1 cellular context compared by ENCODE assay signal in the genomic region with DNA sequence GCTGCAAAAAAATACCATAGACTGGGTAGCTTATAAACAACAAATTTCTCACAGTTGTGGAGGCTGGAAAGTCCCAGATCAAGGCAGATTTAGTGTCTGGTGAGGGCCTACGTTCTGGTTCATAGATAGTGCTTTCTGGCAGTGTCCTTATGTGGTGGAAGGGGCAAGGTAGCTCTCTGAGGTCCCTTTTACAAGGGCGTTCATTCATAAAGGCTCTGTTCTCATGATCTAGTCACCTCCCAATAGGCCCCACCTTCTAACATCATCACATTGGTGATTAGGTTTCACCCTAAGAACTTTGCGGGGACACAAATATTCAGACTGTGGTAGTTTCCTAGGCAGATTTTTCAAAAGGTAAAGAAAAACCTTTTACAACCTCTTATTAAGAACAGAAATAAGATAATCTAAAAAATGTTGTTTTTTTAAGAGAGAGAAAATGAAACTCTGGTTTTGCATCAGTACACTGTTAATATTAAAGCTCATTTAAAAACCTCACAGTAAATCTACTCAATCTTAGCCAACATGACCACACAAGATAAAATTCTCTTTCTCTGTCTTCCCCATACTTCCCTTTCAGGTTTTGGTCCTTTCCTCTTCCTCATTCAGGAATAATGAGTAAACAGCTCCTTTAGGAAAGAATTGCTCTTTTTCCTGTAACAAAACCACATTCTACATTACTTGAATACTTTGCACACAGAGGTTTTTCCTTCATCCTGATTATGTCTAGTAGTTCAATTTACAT.
TF ChIP-seq lines count a peak whose summit lies in the region.

No MANE protein-coding gene starts in this region.

TF ChIP-seq in HepG2, 621 proteins besides CTCF, POLR2A, EP300 and RAD21 (continued from another document):
- TF ChIP-seq MBNL3 (CRISPR knock-in tag; conservative IDR thresholded peaks at IDR 0.05) (no peak), PAX8 (CRISPR knock-in tag; IDR thresholded peaks at IDR 0.05; ENCODE audit: borderline replicate concordance) (no peak), NFE2L1 (CRISPR knock-in tag; IDR thresholded peaks at IDR 0.05; ENCODE audit: borderline replicate concordance) (no peak), ZFY (CRISPR knock-in tag; IDR thresholded peaks at IDR 0.05) (no peak), ZNF589 (CRISPR knock-in tag; conservative IDR thresholded peaks at IDR 0.05) (no peak), NFKBIZ (CRISPR knock-in tag; IDR thresholded peaks at IDR 0.05) (no peak), RFX5 (IDR thresholded peaks at IDR 0.05; ENCODE audit: low read depth, low read length) (no peak), RBM22 (optimal IDR thresholded peaks at IDR 0.05; ENCODE audit: low read length) (no peak), GZF1 (CRISPR knock-in tag; IDR thresholded peaks at IDR 0.05) (no peak), ZBTB3 (CRISPR knock-in tag; IDR thresholded peaks at IDR 0.05; ENCODE audit: borderline replicate concordance, low read depth) (no peak), ZNF777 (CRISPR knock-in tag; IDR thresholded peaks at IDR 0.05) (no peak)
- TF ChIP-seq, protein P1, sequence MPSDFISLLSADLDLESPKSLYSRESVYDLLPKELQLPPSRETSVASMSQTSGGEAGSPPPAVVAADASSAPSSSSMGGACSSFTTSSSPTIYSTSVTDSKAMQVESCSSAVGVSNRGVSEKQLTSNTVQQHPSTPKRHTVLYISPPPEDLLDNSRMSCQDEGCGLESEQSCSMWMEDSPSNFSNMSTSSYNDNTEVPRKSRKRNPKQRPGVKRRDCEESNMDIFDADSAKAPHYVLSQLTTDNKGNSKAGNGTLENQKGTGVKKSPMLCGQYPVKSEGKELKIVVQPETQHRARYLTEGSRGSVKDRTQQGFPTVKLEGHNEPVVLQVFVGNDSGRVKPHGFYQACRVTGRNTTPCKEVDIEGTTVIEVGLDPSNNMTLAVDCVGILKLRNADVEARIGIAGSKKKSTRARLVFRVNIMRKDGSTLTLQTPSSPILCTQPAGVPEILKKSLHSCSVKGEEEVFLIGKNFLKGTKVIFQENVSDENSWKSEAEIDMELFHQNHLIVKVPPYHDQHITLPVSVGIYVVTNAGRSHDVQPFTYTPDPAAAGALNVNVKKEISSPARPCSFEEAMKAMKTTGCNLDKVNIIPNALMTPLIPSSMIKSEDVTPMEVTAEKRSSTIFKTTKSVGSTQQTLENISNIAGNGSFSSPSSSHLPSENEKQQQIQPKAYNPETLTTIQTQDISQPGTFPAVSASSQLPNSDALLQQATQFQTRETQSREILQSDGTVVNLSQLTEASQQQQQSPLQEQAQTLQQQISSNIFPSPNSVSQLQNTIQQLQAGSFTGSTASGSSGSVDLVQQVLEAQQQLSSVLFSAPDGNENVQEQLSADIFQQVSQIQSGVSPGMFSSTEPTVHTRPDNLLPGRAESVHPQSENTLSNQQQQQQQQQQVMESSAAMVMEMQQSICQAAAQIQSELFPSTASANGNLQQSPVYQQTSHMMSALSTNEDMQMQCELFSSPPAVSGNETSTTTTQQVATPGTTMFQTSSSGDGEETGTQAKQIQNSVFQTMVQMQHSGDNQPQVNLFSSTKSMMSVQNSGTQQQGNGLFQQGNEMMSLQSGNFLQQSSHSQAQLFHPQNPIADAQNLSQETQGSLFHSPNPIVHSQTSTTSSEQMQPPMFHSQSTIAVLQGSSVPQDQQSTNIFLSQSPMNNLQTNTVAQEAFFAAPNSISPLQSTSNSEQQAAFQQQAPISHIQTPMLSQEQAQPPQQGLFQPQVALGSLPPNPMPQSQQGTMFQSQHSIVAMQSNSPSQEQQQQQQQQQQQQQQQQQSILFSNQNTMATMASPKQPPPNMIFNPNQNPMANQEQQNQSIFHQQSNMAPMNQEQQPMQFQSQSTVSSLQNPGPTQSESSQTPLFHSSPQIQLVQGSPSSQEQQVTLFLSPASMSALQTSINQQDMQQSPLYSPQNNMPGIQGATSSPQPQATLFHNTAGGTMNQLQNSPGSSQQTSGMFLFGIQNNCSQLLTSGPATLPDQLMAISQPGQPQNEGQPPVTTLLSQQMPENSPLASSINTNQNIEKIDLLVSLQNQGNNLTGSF (CRISPR knock-in tag; IDR thresholded peaks at IDR 0.05): no peak
- TF ChIP-seq, protein P2, sequence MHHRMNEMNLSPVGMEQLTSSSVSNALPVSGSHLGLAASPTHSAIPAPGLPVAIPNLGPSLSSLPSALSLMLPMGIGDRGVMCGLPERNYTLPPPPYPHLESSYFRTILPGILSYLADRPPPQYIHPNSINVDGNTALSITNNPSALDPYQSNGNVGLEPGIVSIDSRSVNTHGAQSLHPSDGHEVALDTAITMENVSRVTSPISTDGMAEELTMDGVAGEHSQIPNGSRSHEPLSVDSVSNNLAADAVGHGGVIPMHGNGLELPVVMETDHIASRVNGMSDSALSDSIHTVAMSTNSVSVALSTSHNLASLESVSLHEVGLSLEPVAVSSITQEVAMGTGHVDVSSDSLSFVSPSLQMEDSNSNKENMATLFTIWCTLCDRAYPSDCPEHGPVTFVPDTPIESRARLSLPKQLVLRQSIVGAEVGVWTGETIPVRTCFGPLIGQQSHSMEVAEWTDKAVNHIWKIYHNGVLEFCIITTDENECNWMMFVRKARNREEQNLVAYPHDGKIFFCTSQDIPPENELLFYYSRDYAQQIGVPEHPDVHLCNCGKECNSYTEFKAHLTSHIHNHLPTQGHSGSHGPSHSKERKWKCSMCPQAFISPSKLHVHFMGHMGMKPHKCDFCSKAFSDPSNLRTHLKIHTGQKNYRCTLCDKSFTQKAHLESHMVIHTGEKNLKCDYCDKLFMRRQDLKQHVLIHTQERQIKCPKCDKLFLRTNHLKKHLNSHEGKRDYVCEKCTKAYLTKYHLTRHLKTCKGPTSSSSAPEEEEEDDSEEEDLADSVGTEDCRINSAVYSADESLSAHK (CRISPR knock-in tag; IDR thresholded peaks at IDR 0.05; ENCODE audit: borderline replicate concordance): no peak
- TF ChIP-seq, protein P3, sequence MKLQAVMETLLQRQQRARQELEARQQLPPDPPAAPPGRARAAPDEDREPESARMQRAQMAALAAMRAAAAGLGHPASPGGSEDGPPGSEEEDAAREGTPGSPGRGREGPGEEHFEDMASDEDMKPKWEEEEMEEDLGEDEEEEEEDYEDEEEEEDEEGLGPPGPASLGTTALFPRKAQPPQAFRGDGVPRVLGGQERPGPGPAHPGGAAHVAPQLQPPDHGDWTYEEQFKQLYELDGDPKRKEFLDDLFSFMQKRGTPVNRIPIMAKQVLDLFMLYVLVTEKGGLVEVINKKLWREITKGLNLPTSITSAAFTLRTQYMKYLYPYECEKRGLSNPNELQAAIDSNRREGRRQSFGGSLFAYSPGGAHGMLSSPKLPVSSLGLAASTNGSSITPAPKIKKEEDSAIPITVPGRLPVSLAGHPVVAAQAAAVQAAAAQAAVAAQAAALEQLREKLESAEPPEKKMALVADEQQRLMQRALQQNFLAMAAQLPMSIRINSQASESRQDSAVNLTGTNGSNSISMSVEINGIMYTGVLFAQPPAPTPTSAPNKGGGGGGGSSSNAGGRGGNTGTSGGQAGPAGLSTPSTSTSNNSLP (IDR thresholded peaks at IDR 0.05; ENCODE audit: low read depth, low read length): no peak
